Comparison of ENCODE assay signal across 19 cellular contexts in the genomic region with DNA sequence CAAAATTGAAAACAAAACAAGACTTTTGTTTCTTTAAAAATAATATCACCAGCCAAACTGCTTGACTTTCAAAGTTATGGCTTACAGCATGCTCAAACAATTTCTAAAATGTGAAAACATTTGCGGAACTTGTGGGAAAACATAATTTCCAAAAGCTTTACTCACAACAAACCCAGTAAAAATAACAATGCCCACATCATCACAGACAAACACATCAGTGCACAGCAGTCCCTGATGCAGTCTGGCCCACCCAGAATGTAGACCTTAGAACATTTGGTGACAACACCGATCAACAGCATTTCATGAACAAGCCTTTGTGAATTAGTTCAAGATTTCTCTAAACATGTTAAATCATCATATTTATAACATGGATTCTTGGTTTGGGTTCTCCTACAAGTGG.
"Had no signal": no experiment of that assay in that cellular context is flagged by ENCODE, and none has a peak within 500 bp of the region (broad histone marks: within the 10 kb centered on the region; RNA-seq: fewer than 3 reads in every experiment).

No MANE protein-coding gene starts in this region.

- FAIRE-seq: endothelial cell of umbilical vein, small intestine had no signal

- DNase-seq: colonic mucosa; dermis blood vessel endothelial cell; erythroblast; gastrocnemius medialis; heart right ventricle; islet precursor cell; mammary epithelial cell; naive thymus-derived CD4-positive, alpha-beta T cell; nephron progenitor cell; sigmoid colon; small intestine; stimulated activated CD4-positive, alpha-beta T cell treated with anti-CD3 and anti-CD28 coated beads, Interleukin-12 subunit alpha, Interleukin-12 subunit beta, amount 100 ng/mL, for 4 hours; stimulated activated naive CD4-positive, alpha-beta T cell; stomach; substantia nigra; transverse colon had no signal

- H3K4me3 ChIP-seq: colonic mucosa, gastrocnemius medialis, heart right ventricle, right atrium auricular region, sigmoid colon, stomach, thoracic aorta, transverse colon had no signal
